1 cellular context compared by ENCODE assay signal in genomic region chr5:171418316-171418981, GRCh38.
TF ChIP-seq lines count a peak whose summit lies in the region.

No MANE protein-coding gene starts in this region.

TF ChIP-seq in K562, 482 proteins besides CTCF, POLR2A, EP300 and RAD21 (continued from another document and continues in another):
- TF ChIP-seq MXD1 (CRISPR knock-in tag; IDR thresholded peaks at IDR 0.05; ENCODE audit: borderline replicate concordance, poor library complexity, severe bottlenecking): no peak
- TF ChIP-seq, protein P1, sequence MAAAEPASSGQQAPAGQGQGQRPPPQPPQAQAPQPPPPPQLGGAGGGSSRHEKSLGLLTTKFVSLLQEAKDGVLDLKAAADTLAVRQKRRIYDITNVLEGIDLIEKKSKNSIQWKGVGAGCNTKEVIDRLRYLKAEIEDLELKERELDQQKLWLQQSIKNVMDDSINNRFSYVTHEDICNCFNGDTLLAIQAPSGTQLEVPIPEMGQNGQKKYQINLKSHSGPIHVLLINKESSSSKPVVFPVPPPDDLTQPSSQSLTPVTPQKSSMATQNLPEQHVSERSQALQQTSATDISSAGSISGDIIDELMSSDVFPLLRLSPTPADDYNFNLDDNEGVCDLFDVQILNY (CRISPR knock-in tag; IDR thresholded peaks at IDR 0.05): no peak
- TF ChIP-seq, protein P2, sequence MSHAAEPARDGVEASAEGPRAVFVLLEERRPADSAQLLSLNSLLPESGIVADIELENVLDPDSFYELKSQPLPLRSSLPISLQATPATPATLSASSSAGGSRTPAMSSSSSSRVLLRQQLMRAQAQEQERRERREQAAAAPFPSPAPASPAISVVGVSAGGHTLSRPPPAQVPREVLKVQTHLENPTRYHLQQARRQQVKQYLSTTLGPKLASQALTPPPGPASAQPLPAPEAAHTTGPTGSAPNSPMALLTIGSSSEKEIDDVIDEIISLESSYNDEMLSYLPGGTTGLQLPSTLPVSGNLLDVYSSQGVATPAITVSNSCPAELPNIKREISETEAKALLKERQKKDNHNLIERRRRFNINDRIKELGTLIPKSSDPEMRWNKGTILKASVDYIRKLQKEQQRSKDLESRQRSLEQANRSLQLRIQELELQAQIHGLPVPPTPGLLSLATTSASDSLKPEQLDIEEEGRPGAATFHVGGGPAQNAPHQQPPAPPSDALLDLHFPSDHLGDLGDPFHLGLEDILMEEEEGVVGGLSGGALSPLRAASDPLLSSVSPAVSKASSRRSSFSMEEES (CRISPR knock-in tag; IDR thresholded peaks at IDR 0.05): no peak
- TF ChIP-seq NFIX (CRISPR knock-in tag; IDR thresholded peaks at IDR 0.05; ENCODE audit: low read depth): no peak
- TF ChIP-seq BHLHE40 (IDR thresholded peaks at IDR 0.05; ENCODE audit: low read length): 0 out of 2 replicates have a peak, but pooled peaks have one; percentile 30
- TF ChIP-seq CXXC5 (CRISPR knock-in tag; IDR thresholded peaks at IDR 0.05): peak; percentile 46
- no peak for TF ChIP-seq ZNF274 (IDR thresholded peaks at IDR 0.05; ENCODE audit: borderline replicate concordance, low read depth, low read length)
- no peak for TF ChIP-seq ZNF212 (CRISPR knock-in tag; IDR thresholded peaks at IDR 0.05)
- no peak for TF ChIP-seq HDAC8 (tag; IDR thresholded peaks at IDR 0.05)
- no peak for TF ChIP-seq TSHZ1 (CRISPR knock-in tag; IDR thresholded peaks at IDR 0.05)
- TF ChIP-seq SP1 (CRISPR knock-in tag; IDR thresholded peaks at IDR 0.05): peak; percentile 62; the same call in 1 of the 2 replicates
- peak; percentile 58; the same call in 1 of the 2 replicates for TF ChIP-seq ESRRA (IDR thresholded peaks at IDR 0.05; ENCODE audit: borderline replicate concordance, low read depth)
- no peak for TF ChIP-seq CUX1 (CRISPR knock-in tag; IDR thresholded peaks at IDR 0.05)
- TF ChIP-seq CREBBP (IDR thresholded peaks at IDR 0.05; ENCODE audit: low read depth, low read length): no peak
- TF ChIP-seq, protein P3, sequence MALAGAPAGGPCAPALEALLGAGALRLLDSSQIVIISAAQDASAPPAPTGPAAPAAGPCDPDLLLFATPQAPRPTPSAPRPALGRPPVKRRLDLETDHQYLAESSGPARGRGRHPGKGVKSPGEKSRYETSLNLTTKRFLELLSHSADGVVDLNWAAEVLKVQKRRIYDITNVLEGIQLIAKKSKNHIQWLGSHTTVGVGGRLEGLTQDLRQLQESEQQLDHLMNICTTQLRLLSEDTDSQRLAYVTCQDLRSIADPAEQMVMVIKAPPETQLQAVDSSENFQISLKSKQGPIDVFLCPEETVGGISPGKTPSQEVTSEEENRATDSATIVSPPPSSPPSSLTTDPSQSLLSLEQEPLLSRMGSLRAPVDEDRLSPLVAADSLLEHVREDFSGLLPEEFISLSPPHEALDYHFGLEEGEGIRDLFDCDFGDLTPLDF (CRISPR knock-in tag; IDR thresholded peaks at IDR 0.05): no peak
- TF ChIP-seq ZKSCAN1 (IDR thresholded peaks at IDR 0.05; ENCODE audit: low read depth, low read length): no peak
- no peak for TF ChIP-seq HIVEP1 (CRISPR knock-in tag; IDR thresholded peaks at IDR 0.05)
- TF ChIP-seq SIN3A (IDR thresholded peaks at IDR 0.05; ENCODE audit: borderline replicate concordance in 2 of 2, control insufficient read depth in 1 of 2, low read depth in 2 of 2, low read length in 2 of 2): peak in 1 of 2 experiments; percentile 78; a peak in 1 of 4 replicates
- TF ChIP-seq HLTF (IDR thresholded peaks at IDR 0.05): no peak
- no peak for TF ChIP-seq C11orf30 (IDR thresholded peaks at IDR 0.05; ENCODE audit: low read depth)
- no peak for TF ChIP-seq ESRRB (CRISPR knock-in tag; IDR thresholded peaks at IDR 0.05; ENCODE audit: borderline replicate concordance)
- peak; percentile 69 for TF ChIP-seq DACH1 (IDR thresholded peaks at IDR 0.05; ENCODE audit: partially characterized antibody)
- no peak for TF ChIP-seq BCOR (IDR thresholded peaks at IDR 0.05)
- TF ChIP-seq KLF16 (IDR thresholded peaks at IDR 0.05): no peak
- TF ChIP-seq TAF9B (IDR thresholded peaks at IDR 0.05; ENCODE audit: partially characterized antibody): no peak
- no peak for TF ChIP-seq CHCHD3 (CRISPR knock-in tag; IDR thresholded peaks at IDR 0.05)
- TF ChIP-seq, protein P4, sequence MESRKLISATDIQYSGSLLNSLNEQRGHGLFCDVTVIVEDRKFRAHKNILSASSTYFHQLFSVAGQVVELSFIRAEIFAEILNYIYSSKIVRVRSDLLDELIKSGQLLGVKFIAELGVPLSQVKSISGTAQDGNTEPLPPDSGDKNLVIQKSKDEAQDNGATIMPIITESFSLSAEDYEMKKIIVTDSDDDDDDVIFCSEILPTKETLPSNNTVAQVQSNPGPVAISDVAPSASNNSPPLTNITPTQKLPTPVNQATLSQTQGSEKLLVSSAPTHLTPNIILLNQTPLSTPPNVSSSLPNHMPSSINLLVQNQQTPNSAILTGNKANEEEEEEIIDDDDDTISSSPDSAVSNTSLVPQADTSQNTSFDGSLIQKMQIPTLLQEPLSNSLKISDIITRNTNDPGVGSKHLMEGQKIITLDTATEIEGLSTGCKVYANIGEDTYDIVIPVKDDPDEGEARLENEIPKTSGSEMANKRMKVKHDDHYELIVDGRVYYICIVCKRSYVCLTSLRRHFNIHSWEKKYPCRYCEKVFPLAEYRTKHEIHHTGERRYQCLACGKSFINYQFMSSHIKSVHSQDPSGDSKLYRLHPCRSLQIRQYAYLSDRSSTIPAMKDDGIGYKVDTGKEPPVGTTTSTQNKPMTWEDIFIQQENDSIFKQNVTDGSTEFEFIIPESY (CRISPR knock-in tag; IDR thresholded peaks at IDR 0.05): no peak
- no peak; the same call in 1 of the 2 replicates for TF ChIP-seq GMEB1 (CRISPR knock-in tag; IDR thresholded peaks at IDR 0.05)
- TF ChIP-seq, protein P5, sequence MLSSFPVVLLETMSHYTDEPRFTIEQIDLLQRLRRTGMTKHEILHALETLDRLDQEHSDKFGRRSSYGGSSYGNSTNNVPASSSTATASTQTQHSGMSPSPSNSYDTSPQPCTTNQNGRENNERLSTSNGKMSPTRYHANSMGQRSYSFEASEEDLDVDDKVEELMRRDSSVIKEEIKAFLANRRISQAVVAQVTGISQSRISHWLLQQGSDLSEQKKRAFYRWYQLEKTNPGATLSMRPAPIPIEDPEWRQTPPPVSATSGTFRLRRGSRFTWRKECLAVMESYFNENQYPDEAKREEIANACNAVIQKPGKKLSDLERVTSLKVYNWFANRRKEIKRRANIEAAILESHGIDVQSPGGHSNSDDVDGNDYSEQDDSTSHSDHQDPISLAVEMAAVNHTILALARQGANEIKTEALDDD (IDR thresholded peaks at IDR 0.05): no peak
- no peak for TF ChIP-seq ELK3 (CRISPR knock-in tag; IDR thresholded peaks at IDR 0.05)
- no peak for TF ChIP-seq XRCC4 (IDR thresholded peaks at IDR 0.05; ENCODE audit: extremely low read depth, insufficient read depth, insufficient read length)
- peak; percentile 57 for TF ChIP-seq JUND (IDR thresholded peaks at IDR 0.05; ENCODE audit: borderline replicate concordance, low read depth, low read length)
- no peak for TF ChIP-seq JUND (tag; IDR thresholded peaks at IDR 0.05; ENCODE audit: borderline replicate concordance, low read depth, low read length)
- TF ChIP-seq NCOA1 (IDR thresholded peaks at IDR 0.05; ENCODE audit: low read depth): no peak
- no peak for TF ChIP-seq ZNF41 (CRISPR knock-in tag; conservative IDR thresholded peaks at IDR 0.05)
- TF ChIP-seq, protein P6, sequence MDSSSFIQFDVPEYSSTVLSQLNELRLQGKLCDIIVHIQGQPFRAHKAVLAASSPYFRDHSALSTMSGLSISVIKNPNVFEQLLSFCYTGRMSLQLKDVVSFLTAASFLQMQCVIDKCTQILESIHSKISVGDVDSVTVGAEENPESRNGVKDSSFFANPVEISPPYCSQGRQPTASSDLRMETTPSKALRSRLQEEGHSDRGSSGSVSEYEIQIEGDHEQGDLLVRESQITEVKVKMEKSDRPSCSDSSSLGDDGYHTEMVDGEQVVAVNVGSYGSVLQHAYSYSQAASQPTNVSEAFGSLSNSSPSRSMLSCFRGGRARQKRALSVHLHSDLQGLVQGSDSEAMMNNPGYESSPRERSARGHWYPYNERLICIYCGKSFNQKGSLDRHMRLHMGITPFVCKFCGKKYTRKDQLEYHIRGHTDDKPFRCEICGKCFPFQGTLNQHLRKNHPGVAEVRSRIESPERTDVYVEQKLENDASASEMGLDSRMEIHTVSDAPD (CRISPR knock-in tag; IDR thresholded peaks at IDR 0.05): no peak
- TF ChIP-seq BCL6 (CRISPR knock-in tag; IDR thresholded peaks at IDR 0.05): no peak
- peak; percentile 69; the same call in 1 of the 2 replicates for TF ChIP-seq LCOR (CRISPR knock-in tag; IDR thresholded peaks at IDR 0.05)
- no peak for TF ChIP-seq USF2 (CRISPR knock-in tag; IDR thresholded peaks at IDR 0.05)
